Comparison of ENCODE assay signal across 1 cellular context in genomic region chr5:14223372-14223771, GRCh38.
TF ChIP-seq lines count a peak whose summit lies in the region.

No MANE protein-coding gene starts in this region.

TF ChIP-seq in GM23338, 12 proteins besides CTCF, POLR2A, EP300 and RAD21:
- TF ChIP-seq REST (IDR thresholded peaks at IDR 0.05; ENCODE audit: unreplicated experiment) (no peak), ZNF114 (CRISPR knock-in tag; IDR thresholded peaks at IDR 0.05) (no peak), NANOG (IDR thresholded peaks at IDR 0.05; ENCODE audit: borderline replicate concordance) (no peak)
